In genomic region chr10:79223001-79223345, GRCh38 we compare ENCODE assay signal across 13 cellular contexts.
DNase-seq lines count a peak whose midpoint lies in the region; ATAC-seq and TF ChIP-seq lines count a peak whose summit lies in the region.
"Had no signal": no experiment of that assay in that cellular context is flagged by ENCODE, and none has a peak within 500 bp of the region (broad histone marks: within the 10 kb centered on the region; RNA-seq: fewer than 3 reads in every experiment).

No MANE protein-coding gene starts in this region.

- no peak overlapping the region; the same call in 1 of the 2 replicates for H3K4me3 Mint-ChIP-seq in HFFc6
- H3K4me3 Mint-ChIP-seq: activated CD8-positive, alpha-beta T cell treated with anti-CD3 and anti-CD28 coated beads, Interleukin-2, amount 10 ng/mL, durations not matched to agents 7 days and 5 days; activated naive CD4-positive, alpha-beta T cell treated with anti-CD3 and anti-CD28 coated beads, Interleukin-2, amount 50 U/mL, for 24 hours; T-helper 17 cell had no signal

- no peak for ATAC-seq in GM21576 (IDR thresholded peaks at IDR 0.05; ENCODE audit: unreplicated experiment)
- ATAC-seq: activated CD8-positive, alpha-beta T cell treated with anti-CD3 and anti-CD28 coated beads, Interleukin-2, amount 10 ng/mL, durations not matched to agents 7 days and 5 days; T-helper 17 cell had no signal

- no peaks in the 10 kb centered on the region for H3K9me3 Mint-ChIP-seq in HFFc6
- H3K9me3 Mint-ChIP-seq: activated naive CD4-positive, alpha-beta T cell treated with anti-CD3 and anti-CD28 coated beads, Interleukin-2, amount 50 U/mL, for 24 hours had no signal

- H3K27ac ChIP-seq in mesodermal cell (ENCODE audit: low read depth, low read length, severe bottlenecking) (peak overlapping the region; percentile 97), skin epidermis (peak overlapping the region in 12 of 21 experiments; percentile 1 to 74 (median 36))

- H3K4me1 ChIP-seq in endocrine pancreas (ENCODE audit: control insufficient read depth, insufficient read depth, low read length) (peaks cover 3% of the 10 kb centered on the region), mesodermal cell (ENCODE audit: control insufficient read depth, insufficient read depth, low read length, poor library complexity, severe bottlenecking) (peaks cover 34% of the 10 kb centered on the region)

- peak overlapping the region; percentile 70 for H3K9ac ChIP-seq in endocrine pancreas (ENCODE audit: control insufficient read depth, insufficient read depth, low read length)

- H3K36me3 Mint-ChIP-seq in HFFc6 (ENCODE audit: low read depth): peaks cover 21% of the 10 kb centered on the region

- H3K4me3 ChIP-seq in endocrine pancreas (ENCODE audit: control insufficient read depth, insufficient read depth, low read length) (no peak overlapping the region), mesodermal cell (ENCODE audit: extremely low read depth, insufficient read depth, low read length, poor library complexity, severe bottlenecking) (no peak overlapping the region), skin epidermis (no peak overlapping the region)

- TF ChIP-seq CTCF in HFFc6 (IDR thresholded peaks at IDR 0.05): no peak

- H3K9me3 ChIP-seq in endocrine pancreas (ENCODE audit: control insufficient read depth, low read length) (no peaks in the 10 kb centered on the region), mesodermal cell (ENCODE audit: control insufficient read depth, low read length) (no peaks in the 10 kb centered on the region)

- no peaks in the 10 kb centered on the region for H3K36me3 ChIP-seq in endocrine pancreas (ENCODE audit: control insufficient read depth, insufficient read depth, low read length)
- H3K36me3 ChIP-seq in mesodermal cell (ENCODE audit: control insufficient read depth, insufficient read depth, low read length): peaks cover 60% of the 10 kb centered on the region

- peak overlapping the region; percentile 14; the same call in 1 of the 2 replicates for H3K27ac Mint-ChIP-seq in HFFc6
- H3K27ac Mint-ChIP-seq: activated CD8-positive, alpha-beta T cell treated with anti-CD3 and anti-CD28 coated beads, Interleukin-2, amount 10 ng/mL, durations not matched to agents 7 days and 5 days; activated naive CD4-positive, alpha-beta T cell treated with anti-CD3 and anti-CD28 coated beads, Interleukin-2, amount 50 U/mL, for 24 hours; T-helper 17 cell had no signal

- peaks cover 46% of the 10 kb centered on the region for H3K4me1 Mint-ChIP-seq in HFFc6 (ENCODE audit: low read depth)
- H3K4me1 Mint-ChIP-seq: activated naive CD4-positive, alpha-beta T cell treated with anti-CD3 and anti-CD28 coated beads, Interleukin-2, amount 50 U/mL, for 24 hours had no signal

- DNase-seq in HFFc6 (no peak), AG20443 (ENCODE audit: low spot score) (no peak), cerebellar nuclear complex (lab: John Stamatoyannopoulos, UW) (no peak), NCI-H446 (lab: John Stamatoyannopoulos, UW) (no peak)
- DNase-seq: activated CD8-positive, alpha-beta T cell treated with anti-CD3 and anti-CD28 coated beads, Interleukin-2, amount 10 ng/mL, durations not matched to agents 7 days and 5 days; GDM1; NCI-H1436; T-helper 17 cell had no signal

- H3K27me3 ChIP-seq in endocrine pancreas (ENCODE audit: control insufficient read depth, insufficient read depth, low read length): no peaks in the 10 kb centered on the region

- H3K27me3 Mint-ChIP-seq in HFFc6 (ENCODE audit: insufficient read depth): peaks cover 19% of the 10 kb centered on the region
- H3K27me3 Mint-ChIP-seq: activated naive CD4-positive, alpha-beta T cell treated with anti-CD3 and anti-CD28 coated beads, Interleukin-2, amount 50 U/mL, for 24 hours; T-helper 17 cell had no signal

- WGBS in mesodermal cell (ENCODE audit: insufficient coverage in 2 of 2), 2 experiments: 63 to 67% methylated on average over 9 to 10 of the region's 11 CpGs
